In genomic region chr14:44914849-44915248, GRCh38 we compare ENCODE assay signal across 15 cellular contexts. TPM values are rescaled to one million over a fixed set of nuclear protein-coding genes. Genes with fewer than 3 reads are reported as not detected.
DNase-seq lines count a peak whose midpoint lies in the region; ATAC-seq and TF ChIP-seq lines count a peak whose summit lies in the region.
"Had no signal": no experiment of that assay in that cellular context is flagged by ENCODE, and none has a peak within 500 bp of the region (broad histone marks: within the 10 kb centered on the region; RNA-seq: fewer than 3 reads in every experiment).

No MANE protein-coding gene starts in this region.

- no peak overlapping the region for H2AFZ ChIP-seq in Karpas-422 (ENCODE audit: low read length)

- H3K9ac ChIP-seq in Karpas-422 (ENCODE audit: low read length), result no peak overlapping the region

- H3K4me2 ChIP-seq in Karpas-422 (ENCODE audit: low read depth, low read length, poor library complexity, severe bottlenecking), result no peak overlapping the region

- H3K27me3 ChIP-seq in Karpas-422 (ENCODE audit: low read length) (no peaks in the 10 kb centered on the region), left lung (peaks cover 10 to 44% of the 10 kb centered on the region in 2 donors), H7 (ENCODE audit: control insufficient read depth, insufficient read depth, low read length) (no peaks in the 10 kb centered on the region)

- TF ChIP-seq CTCF in AG10803 (conservative IDR thresholded peaks at IDR 0.05; ENCODE audit: low read length) (no peak), coronary artery (IDR thresholded peaks at IDR 0.05) (no peak), left lung (IDR thresholded peaks at IDR 0.05) (no peak)

- H3K4me1 ChIP-seq in Karpas-422 (ENCODE audit: low read length) (no peaks in the 10 kb centered on the region), left lung (no peaks in the 10 kb centered on the region)
- H3K4me1 ChIP-seq: psoas muscle had no signal

- H3K9me3 ChIP-seq in Karpas-422 (ENCODE audit: low read length), result no peaks in the 10 kb centered on the region
- peaks cover 0 to 3% of the 10 kb centered on the region in 2 donors for H3K9me3 ChIP-seq in left lung
- H3K9me3 ChIP-seq: psoas muscle had no signal

- intact Hi-C loops in left lung (cut with DNase I), result no loop called here

- no peaks in the 10 kb centered on the region for H4K20me1 ChIP-seq in Karpas-422 (ENCODE audit: insufficient read depth, low read depth, low read length)

- H3K79me2 ChIP-seq in Karpas-422 (ENCODE audit: low read length), result no peaks in the 10 kb centered on the region

- ATAC-seq in left lung (peak; percentile 34), HG03457 (IDR thresholded peaks at IDR 0.05; ENCODE audit: unreplicated experiment) (no peak)
- ATAC-seq: psoas muscle; stimulated activated naive B cell treated with anti-CD40 and anti-IgM and Interleukin-4, amounts not matched to agents 10 μg/mL and 1 μg/mL and 100 μg/mL, for 72 hours had no signal

- H3K27ac ChIP-seq in Karpas-422 (ENCODE audit: low read length) (no peak overlapping the region), coronary artery (no peak overlapping the region), left lung (no peak overlapping the region)
- H3K27ac ChIP-seq: C4-2B, psoas muscle had no signal

- no peaks in the 10 kb centered on the region for H3K9me2 ChIP-seq in Karpas-422 (replicated peaks; ENCODE audit: insufficient read depth, low read length)

- H3K36me3 ChIP-seq in Karpas-422 (ENCODE audit: insufficient read depth, low read length), result no peaks in the 10 kb centered on the region
- no peaks in the 10 kb centered on the region for H3K36me3 ChIP-seq in left lung
- H3K36me3 ChIP-seq in H7 (replicated peaks; ENCODE audit: control insufficient read depth, insufficient read depth, low read length), result no peaks in the 10 kb centered on the region

- peak; percentile 34 for DNase-seq in AG10803 (ENCODE audit: low read depth)
- DNase-seq in Karpas-422, result peak; percentile 61
- DNase-seq in coronary artery (ENCODE audit: low spot score), result no peak
- no peak for DNase-seq in left lung
- no peak for DNase-seq in CD1c-positive myeloid dendritic cell (ENCODE audit: extremely low spot score)
- DNase-seq in mesenteric fat pad (ENCODE audit: low spot score), result no peak
- no peak for DNase-seq in H7
- DNase-seq: activated CD4-positive, alpha-beta T cell treated with anti-CD3 and anti-CD28 coated beads, Interleukin-2, amount 50 U/mL, for 48 hours; activated effector memory CD4-positive, alpha-beta T cell treated with Interleukin-2 at 50 U/mL for 16 hours; NCI-H2081 treated with DMSO at 0.1 percent for 48 hours; psoas muscle; stimulated activated CD4-positive, alpha-beta T cell treated with anti-CD3 and anti-CD28 coated beads, Interleukin-4, amount 100 ng/mL, for 24 hours; stimulated activated naive B cell treated with anti-CD40 and anti-IgM and Interleukin-4, amounts not matched to agents 10 μg/mL and 1 μg/mL and 100 μg/mL, for 72 hours had no signal

- H3K4me3 ChIP-seq in AG10803 (ENCODE audit: low read length), result no peak overlapping the region
- H3K4me3 ChIP-seq in Karpas-422 (ENCODE audit: low read length), result no peak overlapping the region
- H3K4me3 ChIP-seq in coronary artery, result peak overlapping the region; percentile 4
- H3K4me3 ChIP-seq in left lung, result no peak overlapping the region
- H3K4me3 ChIP-seq in H7 (ENCODE audit: insufficient read depth, low read depth, low read length), result no peak overlapping the region
- H3K4me3 ChIP-seq: psoas muscle had no signal

RNA-seq across cellular contexts. Expression of gene KLHL28, which starts 46.9 kb away (rescaled TPM):
- total RNA-seq in Karpas-422 (2014; rRNA removed; shearing (Covaris generic); ENCODE audit: low replicate concordance), result 12.8 and 31.4 TPM in 2 replicates
- total RNA-seq in left lung (10 to 100 TPM; 14.7 to 16.6 TPM), mesenteric fat pad (10.0 TPM)
- 6.2 and 7.6 TPM in 2 replicates for total RNA-seq in H7 (2014; rRNA removed; shearing (Covaris generic))

RNA-seq across cellular contexts. Expression of gene TOGARAM1, which starts 47.1 kb away (rescaled TPM):
- 21.5 and 34.2 TPM in 2 replicates for total RNA-seq in Karpas-422 (2014; rRNA removed; shearing (Covaris generic); ENCODE audit: low replicate concordance)
- 10 to 100 TPM; 12.3 to 17.2 TPM for total RNA-seq in left lung
- 13.4 TPM for total RNA-seq in mesenteric fat pad
- 4.7 and 7.4 TPM in 2 replicates for total RNA-seq in H7 (2014; rRNA removed; shearing (Covaris generic))

Comparison
In these comparisons a context has a peak if more than half of its experiments do, and no peak if none do; other contexts are left out.
1. DNase-seq: peak in AG10803 (single experiment) and Karpas-422 (single experiment); none in coronary artery (single experiment), left lung (0 of 2), CD1c-positive myeloid dendritic cell (single experiment), mesenteric fat pad (single experiment) and H7 (single experiment).